8 cellular contexts compared by ENCODE assay signal in the genomic region with DNA sequence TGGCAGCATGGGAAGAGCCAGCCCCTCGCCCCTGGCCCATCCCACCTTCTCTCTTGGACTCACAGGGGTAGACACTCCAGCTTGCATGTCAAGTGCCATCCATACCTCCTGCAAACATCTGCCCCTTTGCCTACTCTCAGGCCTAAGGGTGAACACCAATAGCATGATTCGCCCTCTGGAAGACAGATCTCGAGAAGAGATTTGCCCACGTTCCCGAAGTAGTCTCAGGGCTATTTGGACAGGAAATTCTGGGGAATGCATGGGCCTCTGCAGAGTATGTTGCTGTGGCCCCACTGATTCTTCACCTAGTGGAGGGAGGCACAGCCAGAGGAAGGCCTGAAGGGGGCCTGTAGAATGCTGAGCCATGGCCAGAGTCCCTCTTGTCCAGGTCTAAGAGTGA. TPM values are rescaled to one million over a fixed set of nuclear protein-coding genes. Genes with fewer than 3 reads are reported as not detected.
"Had no signal": no experiment of that assay in that cellular context is flagged by ENCODE, and none has a peak within 500 bp of the region (broad histone marks: within the 10 kb centered on the region; RNA-seq: fewer than 3 reads in every experiment).

No MANE protein-coding gene starts in this region.

- H3K36me3 ChIP-seq: HAP-1 had no signal

- H3K9me3 ChIP-seq: HAP-1 had no signal

- H3K27me3 Mint-ChIP-seq: IgD-negative memory B cell had no signal

- H3K4me3 Mint-ChIP-seq: IgD-negative memory B cell had no signal

- DNase-seq: GM23248, GOT3, H7, KG1 had no signal

- H3K4me1 ChIP-seq: HAP-1 had no signal

- H2AFZ ChIP-seq: GM23248 had no signal

- H3K9me3 Mint-ChIP-seq: IgD-negative memory B cell had no signal

- H3K9ac ChIP-seq: GM23248 had no signal

- H3K27ac ChIP-seq: GM23248 had no signal

- H3K4me1 Mint-ChIP-seq: IgD-negative memory B cell had no signal

- H3K4me3 ChIP-seq: GM23248, HAP-1 had no signal

RNA-seq across cellular contexts. Expression of a gene that starts 29.8 kb away (rescaled TPM):
- total RNA-seq: GM23248, H4, HT-29 had no signal
- polyA plus RNA-seq: GM23248, IgD-negative memory B cell had no signal
